1 cellular context compared by ENCODE assay signal in genomic region chr11:65536412-65537295, GRCh38.
TF ChIP-seq lines count a peak whose summit lies in the region.

No MANE protein-coding gene starts in this region.

TF ChIP-seq in HepG2, 621 proteins besides CTCF, POLR2A, EP300 and RAD21:
- TF ChIP-seq AGO2 (optimal IDR thresholded peaks at IDR 0.05; ENCODE audit: low read depth, low read length): peak; percentile 65
- no peak for TF ChIP-seq KDM2A (CRISPR knock-in tag; IDR thresholded peaks at IDR 0.05; ENCODE audit: borderline replicate concordance, low read depth)
